ENCODE assay signal across 8 cellular contexts in the genomic region with DNA sequence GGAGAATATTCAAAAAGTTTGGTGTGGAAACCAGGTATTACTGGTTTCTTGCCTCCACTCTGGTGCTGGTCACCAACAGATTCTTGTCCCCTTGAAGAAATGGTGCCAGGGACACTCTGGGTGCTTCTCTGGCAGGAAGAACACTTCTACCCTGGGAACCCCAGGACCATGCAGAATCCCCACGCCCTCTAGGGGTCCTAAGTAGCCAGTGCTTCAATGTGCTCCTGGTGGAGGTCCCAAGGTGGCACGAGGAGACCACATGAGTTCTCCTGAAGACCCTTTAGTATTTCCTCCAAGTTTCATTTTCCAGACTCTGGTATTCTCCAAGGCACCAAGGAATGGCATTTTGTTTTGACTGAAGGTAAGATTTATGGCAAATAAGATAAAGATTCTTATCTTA.
DNase-seq lines count a peak whose midpoint lies in the region; ATAC-seq and TF ChIP-seq lines count a peak whose summit lies in the region.

No MANE protein-coding gene starts in this region.

- no peaks in the 10 kb centered on the region for H3K36me3 ChIP-seq in BE2C

- peak; percentile 59 for TF ChIP-seq CTCF in BE2C (IDR thresholded peaks at IDR 0.05; ENCODE audit: low read depth, low read length)
- TF ChIP-seq CTCF in cardiac fibroblast (IDR thresholded peaks at IDR 0.05; ENCODE audit: low read depth, low read length), result peak; percentile 81

- H3K4me1 Mint-ChIP-seq in T-helper 17 cell, result no peaks in the 10 kb centered on the region

- H3K4me1 ChIP-seq in BE2C, result no peaks in the 10 kb centered on the region

- no peak overlapping the region for H3K27ac Mint-ChIP-seq in T-helper 17 cell

- H3K4me3 ChIP-seq in BE2C (ENCODE audit: low read depth, low read length) (no peak overlapping the region), cardiac fibroblast (replicated peaks in 1 of 2; ENCODE audit: low read depth in 2 of 2, low read length in 2 of 2) (no peak overlapping the region)

- H3K27me3 ChIP-seq in BE2C, result no peaks in the 10 kb centered on the region

- no peak for TF ChIP-seq POLR2A in GM18505 (IDR thresholded peaks at IDR 0.05; ENCODE audit: borderline replicate concordance, extremely low read depth, insufficient read depth, insufficient read length)

- H3K27me3 Mint-ChIP-seq in T-helper 17 cell, result no peaks in the 10 kb centered on the region

- H3K36me3 Mint-ChIP-seq in T-helper 17 cell (ENCODE audit: low read depth), result no peaks in the 10 kb centered on the region

- no peak overlapping the region for H3K4me3 Mint-ChIP-seq in T-helper 17 cell

- ATAC-seq in GM18511 (IDR thresholded peaks at IDR 0.05; ENCODE audit: unreplicated experiment), result peak; percentile 73
- ATAC-seq in GM18505 (IDR thresholded peaks at IDR 0.05; ENCODE audit: unreplicated experiment), result no peak
- ATAC-seq in T-helper 17 cell, result no peak

- peak; percentile 18 for DNase-seq in BE2C
- peak; percentile 26 to 58 for DNase-seq in Kasumi-1 (lab: John Stamatoyannopoulos, UW)
- peak; percentile 18 to 55 for DNase-seq in cardiac fibroblast (ENCODE audit: low read depth in 2 of 2)
- DNase-seq in NCI-H1105 treated with DMSO at 0.1 percent for 48 hours (lab: John Stamatoyannopoulos, UW), result no peak
- DNase-seq in dedifferentiated amniotic fluid mesenchymal stem cell (ENCODE audit: extremely low spot score), result no peak
- DNase-seq in T-helper 17 cell, result no peak

- H3K9me3 ChIP-seq in BE2C, result no peaks in the 10 kb centered on the region
- H3K9me3 ChIP-seq in T-helper 17 cell (ENCODE audit: control insufficient read depth, low read length, poor library complexity, severe bottlenecking), result no peaks in the 10 kb centered on the region

Comparison
In these comparisons a context has a peak if more than half of its experiments do, and no peak if none do; other contexts are left out.
1. DNase-seq: peak in BE2C (single experiment), Kasumi-1 (2 of 2) and cardiac fibroblast (2 of 2); none in NCI-H1105 treated with DMSO at 0.1 percent for 48 hours (single experiment), dedifferentiated amniotic fluid mesenchymal stem cell (single experiment) and T-helper 17 cell (0 of 3).